ENCODE assay signal across 1 cellular context in the genomic region with DNA sequence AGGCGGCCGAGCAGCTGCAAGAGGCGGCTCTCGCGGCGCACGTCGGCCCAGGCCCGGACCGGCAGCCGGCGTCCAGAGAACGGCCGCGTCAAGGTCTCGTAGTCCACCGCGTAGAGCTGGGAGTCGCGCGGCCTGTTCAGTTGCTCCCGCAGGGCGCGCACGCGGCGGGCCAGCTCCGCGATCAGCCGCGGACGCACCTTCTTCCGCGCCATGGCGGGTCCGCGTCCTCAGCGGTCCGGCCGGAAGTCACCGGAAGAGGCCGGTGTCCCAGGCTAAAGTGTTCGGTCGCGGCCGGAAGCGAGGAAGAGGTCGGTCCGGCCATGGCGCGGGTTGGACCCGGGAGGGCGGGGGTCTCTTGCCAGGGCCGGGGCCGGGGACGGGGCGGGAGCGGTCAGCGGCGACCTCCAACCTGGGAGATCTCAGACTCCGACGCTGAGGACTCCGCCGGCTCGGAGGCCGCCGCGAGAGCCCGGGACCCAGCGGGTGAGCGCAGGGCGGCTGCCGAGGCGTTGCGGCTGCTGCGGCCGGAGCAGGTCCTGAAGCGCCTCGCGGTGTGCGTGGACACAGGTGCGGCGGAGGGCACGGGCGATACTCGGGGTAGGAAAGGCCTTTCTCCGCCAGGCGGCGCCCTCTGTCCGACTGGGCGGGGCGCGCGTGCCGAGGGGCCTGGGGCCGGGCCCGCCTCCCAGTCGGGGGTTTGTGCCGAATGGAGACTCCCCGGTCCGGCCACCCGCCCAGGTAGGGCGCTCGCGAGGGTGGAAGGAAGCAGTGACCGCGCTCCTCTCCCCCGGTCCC.
A peak's percentile ranks its signal among the peaks of the same experiment; 100 is the strongest.
TF ChIP-seq lines count a peak whose summit lies in the region.

TSS of gene MRPS34 (minus strand) at position 227 of the 795 bp plus-strand sequence. CDS start at position 212, 15 bp downstream.

TF ChIP-seq in WTC11, 78 proteins besides CTCF, POLR2A, EP300 and RAD21 (continued from another document):
- TF ChIP-seq STAT6 (CRISPR knock-in tag; conservative IDR thresholded peaks at IDR 0.05; ENCODE audit: low read depth) (no peak), FOXK1 (CRISPR knock-in tag; IDR thresholded peaks at IDR 0.05) (peak; percentile 87), E2F4 (CRISPR knock-in tag; IDR thresholded peaks at IDR 0.05; ENCODE audit: borderline replicate concordance, low read depth) (no peak)
TF ChIP-seq in WTC11: peak in this region for 32.
